ENCODE assay signal across 1 cellular context in genomic region chr11:57434640-57435546, GRCh38.
A peak's percentile ranks its signal among the peaks of the same experiment; 100 is the strongest.
TF ChIP-seq lines count a peak whose summit lies in the region.

No MANE protein-coding gene starts in this region.

TF ChIP-seq in HepG2, 621 proteins besides CTCF, POLR2A, EP300 and RAD21 (continued from another document):
- TF ChIP-seq PREB (CRISPR knock-in tag; IDR thresholded peaks at IDR 0.05), result no peak
- no peak for TF ChIP-seq NFYB (CRISPR knock-in tag; IDR thresholded peaks at IDR 0.05)
- peak; percentile 66; the same call in 1 of the 2 replicates for TF ChIP-seq TGIF2 (CRISPR knock-in tag; IDR thresholded peaks at IDR 0.05)
- no peak for TF ChIP-seq PRMT3 (CRISPR knock-in tag; IDR thresholded peaks at IDR 0.05; ENCODE audit: borderline replicate concordance, low read depth)
- TF ChIP-seq ARNT2 (CRISPR knock-in tag; IDR thresholded peaks at IDR 0.05; ENCODE audit: low read depth), result 0 out of 2 replicates have a peak, but pooled peaks have one; percentile 45
- TF ChIP-seq MAX (IDR thresholded peaks at IDR 0.05), result peak; percentile 42; the same call in 1 of the 2 replicates
- peak; percentile 73 for TF ChIP-seq IRF2 (CRISPR knock-in tag; IDR thresholded peaks at IDR 0.05)
- TF ChIP-seq HDAC1 (CRISPR knock-in tag; IDR thresholded peaks at IDR 0.05), result peak; percentile 76
- peak; percentile 89 for TF ChIP-seq ZGPAT (CRISPR knock-in tag; IDR thresholded peaks at IDR 0.05)
- TF ChIP-seq HMG20A (CRISPR knock-in tag; IDR thresholded peaks at IDR 0.05; ENCODE audit: borderline replicate concordance), result peak; percentile 91
- TF ChIP-seq ZNF558 (CRISPR knock-in tag; IDR thresholded peaks at IDR 0.05; ENCODE audit: borderline replicate concordance), result no peak
- TF ChIP-seq HDAC2 (CRISPR knock-in tag; IDR thresholded peaks at IDR 0.05), result peak; percentile 91
- TF ChIP-seq ZNF574 (CRISPR knock-in tag; IDR thresholded peaks at IDR 0.05), result peak; percentile 45; the same call in 1 of the 2 replicates
- TF ChIP-seq NR3C1 (CRISPR knock-in tag; IDR thresholded peaks at IDR 0.05), result no peak
- peak; percentile 53; the same call in 1 of the 2 replicates for TF ChIP-seq PPARG (CRISPR knock-in tag; conservative IDR thresholded peaks at IDR 0.05)
- peak; percentile 76; the same call in 1 of the 2 replicates for TF ChIP-seq KDM4B (CRISPR knock-in tag; IDR thresholded peaks at IDR 0.05)
- peak; percentile 60 for TF ChIP-seq PHF5A (CRISPR knock-in tag; IDR thresholded peaks at IDR 0.05; ENCODE audit: low read depth, unreplicated experiment)
- no peak for TF ChIP-seq MAF1 (CRISPR knock-in tag; IDR thresholded peaks at IDR 0.05; ENCODE audit: borderline replicate concordance)
- TF ChIP-seq RXRB (CRISPR knock-in tag; IDR thresholded peaks at IDR 0.05; ENCODE audit: borderline replicate concordance), result peak; percentile 90
- TF ChIP-seq ZNF614 (CRISPR knock-in tag; IDR thresholded peaks at IDR 0.05; ENCODE audit: borderline replicate concordance), result peak; percentile 75; the same call in 1 of the 2 replicates
- peak; percentile 50; the same call in 1 of the 2 replicates for TF ChIP-seq ZBTB20 (CRISPR knock-in tag; IDR thresholded peaks at IDR 0.05; ENCODE audit: borderline replicate concordance, low read depth)
- peak; percentile 74; the same call in 1 of the 2 replicates for TF ChIP-seq SMC3 (IDR thresholded peaks at IDR 0.05; ENCODE audit: low read length)
- TF ChIP-seq NR2F2 (IDR thresholded peaks at IDR 0.05; ENCODE audit: borderline replicate concordance, low read depth), result 0 out of 2 replicates have a peak, but pooled peaks have one; percentile 50
- TF ChIP-seq RARA (CRISPR knock-in tag; IDR thresholded peaks at IDR 0.05), result peak; percentile 79
- TF ChIP-seq PHF21A (CRISPR knock-in tag; IDR thresholded peaks at IDR 0.05), result peak; percentile 71; the same call in 1 of the 2 replicates
- peak; percentile 98 for TF ChIP-seq FOSL2 (CRISPR knock-in tag; IDR thresholded peaks at IDR 0.05)
- TF ChIP-seq ZNF816 (CRISPR knock-in tag; IDR thresholded peaks at IDR 0.05; ENCODE audit: borderline replicate concordance), result no peak
- TF ChIP-seq SP5 (CRISPR knock-in tag; IDR thresholded peaks at IDR 0.05; ENCODE audit: borderline replicate concordance, low read depth), result peak; percentile 33; the same call in 1 of the 2 replicates
- TF ChIP-seq NKX3-1 (CRISPR knock-in tag; IDR thresholded peaks at IDR 0.05), result 0 out of 2 replicates have a peak, but pooled peaks have one; percentile 68
- TF ChIP-seq KDM5B (CRISPR knock-in tag; IDR thresholded peaks at IDR 0.05; ENCODE audit: borderline replicate concordance), result no peak
- TF ChIP-seq MLLT10 (CRISPR knock-in tag; IDR thresholded peaks at IDR 0.05), result no peak
- peak; percentile 85; the same call in 1 of the 2 replicates for TF ChIP-seq THRA (CRISPR knock-in tag; IDR thresholded peaks at IDR 0.05; ENCODE audit: borderline replicate concordance)
- peak; percentile 62; the same call in 1 of the 2 replicates for TF ChIP-seq ETV5 (CRISPR knock-in tag; IDR thresholded peaks at IDR 0.05; ENCODE audit: borderline replicate concordance)
- no peak for TF ChIP-seq ZNF354B (CRISPR knock-in tag; IDR thresholded peaks at IDR 0.05)
- TF ChIP-seq ZBTB39 (CRISPR knock-in tag; IDR thresholded peaks at IDR 0.05), result peak; percentile 49; the same call in 1 of the 2 replicates
TF ChIP-seq in HepG2: peak in this region for 159.
